Comparison of ENCODE assay signal across 9 cellular contexts in the genomic region with DNA sequence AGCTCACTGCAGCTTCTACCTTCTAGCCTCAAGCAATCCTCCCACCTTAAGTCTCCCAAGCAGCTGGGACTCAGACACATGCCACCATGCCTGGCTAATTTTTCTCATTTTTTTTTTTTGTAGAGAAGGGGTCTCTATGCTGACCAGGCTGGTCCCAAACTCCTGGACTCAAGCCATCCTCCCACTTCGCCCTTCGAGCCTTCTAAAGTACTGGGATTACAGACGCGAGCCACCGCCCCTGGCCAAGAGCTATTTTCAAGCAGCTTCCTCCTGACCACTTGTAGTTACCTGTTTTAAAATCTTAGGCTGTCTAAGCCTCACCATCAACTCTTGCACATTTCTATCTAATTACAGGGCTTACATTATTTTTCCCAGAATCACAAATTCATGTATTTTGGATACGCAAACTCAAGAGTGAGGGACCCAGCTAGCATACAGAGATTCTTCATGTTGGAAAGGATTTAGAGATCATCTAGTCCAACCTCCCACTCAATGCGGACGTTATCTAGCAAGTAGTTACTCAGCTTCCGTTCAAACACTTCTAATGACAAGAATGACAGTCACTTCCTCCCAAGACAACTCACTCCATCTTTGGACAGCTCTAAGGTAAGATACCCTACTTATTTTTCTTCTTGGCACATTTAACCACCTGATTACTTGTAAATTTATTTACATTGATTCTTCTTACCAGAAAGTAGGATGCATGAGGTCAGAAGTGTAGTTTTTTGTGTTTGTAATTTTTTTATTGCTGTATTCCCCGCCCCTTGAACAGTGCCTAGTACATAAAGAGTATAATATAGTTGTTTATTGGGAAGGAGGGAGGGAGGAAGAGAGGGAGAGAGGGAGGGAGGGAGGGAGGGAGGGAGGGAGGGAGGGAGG.
A peak's percentile ranks its signal among the peaks of the same experiment; 100 is the strongest.
DNase-seq lines count a peak whose midpoint lies in the region; ATAC-seq and TF ChIP-seq lines count a peak whose summit lies in the region.
"Had no signal": no experiment of that assay in that cellular context is flagged by ENCODE, and none has a peak within 500 bp of the region (broad histone marks: within the 10 kb centered on the region; RNA-seq: fewer than 3 reads in every experiment).

No MANE protein-coding gene starts in this region.

- H3K79me1 ChIP-seq in neuronal stem cell (ENCODE audit: low read depth, low read length): no peaks in the 10 kb centered on the region

- TF ChIP-seq CTCF in VCaP (conservative IDR thresholded peaks at IDR 0.05): no peak
- no peak for TF ChIP-seq CTCF in fibroblast of the aortic adventitia (IDR thresholded peaks at IDR 0.05; ENCODE audit: insufficient read depth, low read length)
- no peak for TF ChIP-seq CTCF in stomach (IDR thresholded peaks at IDR 0.05)

- H3K14ac ChIP-seq in neuronal stem cell (ENCODE audit: low read length): no peak overlapping the region

- H3K36me3 ChIP-seq in stomach: peaks cover 10 to 22% (median 20%) of the 10 kb centered on the region in 4 donors
- peaks cover 3 to 47% of the 10 kb centered on the region in 2 donors for H3K36me3 ChIP-seq in neuronal stem cell (replicated peaks in 1 of 2; ENCODE audit: control insufficient read depth in 2 of 2, insufficient read depth in 2 of 2, low read length in 2 of 2)
- H3K36me3 ChIP-seq: neutrophil had no signal

- no peak overlapping the region for H4K8ac ChIP-seq in neuronal stem cell (ENCODE audit: low read depth, low read length)

- no peak overlapping the region for H2BK12ac ChIP-seq in neuronal stem cell (ENCODE audit: low read length)

- H3K9me3 ChIP-seq in stomach (no peaks in the 10 kb centered on the region), neuronal stem cell (replicated peaks in 1 of 2; ENCODE audit: control insufficient read depth in 2 of 2, insufficient read depth in 1 of 2, low read depth in 1 of 2, low read length in 2 of 2) (no peaks in the 10 kb centered on the region)
- H3K9me3 ChIP-seq: neutrophil had no signal

- H3K4ac ChIP-seq in neuronal stem cell (ENCODE audit: low read length): no peak overlapping the region

- no peak for TF ChIP-seq POLR2A in stomach (IDR thresholded peaks at IDR 0.05)

- H2BK5ac ChIP-seq in neuronal stem cell (ENCODE audit: low read length): no peak overlapping the region

- no peak for ATAC-seq in HG03342 (IDR thresholded peaks at IDR 0.05; ENCODE audit: unreplicated experiment)

- H3K4me1 ChIP-seq in stomach: peaks cover 16 to 61% (median 40%) of the 10 kb centered on the region in 4 donors
- peaks cover 3 to 12% of the 10 kb centered on the region in 2 donors for H3K4me1 ChIP-seq in neuronal stem cell (ENCODE audit: control insufficient read depth in 2 of 2, insufficient read depth in 1 of 2, low read depth in 1 of 2, low read length in 2 of 2)

- peak; percentile 33 for DNase-seq in activated T-cell treated with anti-CD3 and anti-CD28 coated beads for 24 hours (ENCODE audit: low read depth)
- no peak for DNase-seq in activated T-cell treated with anti-CD3 and anti-CD28 coated beads, Interleukin-2, amount 50 U/mL, for 1 hour
- DNase-seq in fibroblast of the aortic adventitia (ENCODE audit: low read depth): peak; percentile 22
- DNase-seq in stomach: no peak
- no peak for DNase-seq in neuronal stem cell (ENCODE audit: low spot score)
- no peak for DNase-seq in hippocampal formation (lab: John Stamatoyannopoulos, UW)

- H2AFZ ChIP-seq in neuronal stem cell (ENCODE audit: low read length): no peak overlapping the region

- H3K4me3 ChIP-seq in fibroblast of the aortic adventitia (ENCODE audit: low read depth, low read length) (no peak overlapping the region), stomach (no peak overlapping the region), neuronal stem cell (ENCODE audit: low read length in 2 of 2) (no peak overlapping the region)

- no peak overlapping the region for H4K91ac ChIP-seq in neuronal stem cell (ENCODE audit: low read depth, low read length, poor library complexity)

- no peak overlapping the region for H2BK120ac ChIP-seq in neuronal stem cell (ENCODE audit: low read depth, low read length)

- H3K18ac ChIP-seq in neuronal stem cell (ENCODE audit: low read length): no peak overlapping the region

- intact Hi-C loops in stomach (cut with DNase I; ENCODE audit: low total_unique reads): no loop called here

- H2BK15ac ChIP-seq in neuronal stem cell (ENCODE audit: low read length): no peak overlapping the region

- H3K27ac ChIP-seq in VCaP: peak overlapping the region; percentile 56
- peak overlapping the region; percentile 46 to 76 (median 61) for H3K27ac ChIP-seq in stomach
- no peak overlapping the region for H3K27ac ChIP-seq in neuronal stem cell (replicated peaks; ENCODE audit: low read length)
- H3K27ac ChIP-seq: neutrophil had no signal

- no peak overlapping the region for H2AK5ac ChIP-seq in neuronal stem cell (ENCODE audit: low read depth, low read length)

- no peak overlapping the region for H3K9ac ChIP-seq in neuronal stem cell (ENCODE audit: low read depth, low read length, poor library complexity)

- no peak overlapping the region for H3K23ac ChIP-seq in neuronal stem cell (ENCODE audit: low read depth, low read length, poor library complexity)

- no peak overlapping the region for H3K4me2 ChIP-seq in neuronal stem cell (ENCODE audit: insufficient read depth, low read length, poor library complexity, severe bottlenecking)

- TF ChIP-seq EP300 in stomach (IDR thresholded peaks at IDR 0.05): no peak

- H3K27me3 ChIP-seq in stomach (no peaks in the 10 kb centered on the region), neuronal stem cell (ENCODE audit: control insufficient read depth in 3 of 3, insufficient read depth in 3 of 3, low read depth in 1 of 3, low read length in 3 of 3) (no peaks in the 10 kb centered on the region)
- H3K27me3 ChIP-seq: neutrophil had no signal

- 59 to 78% (median 68%) methylated on average over 10 of the region's 10 CpGs for WGBS in stomach, 5 donors
- whole genome bisulfite sequencing in neuronal stem cell (ENCODE audit: extremely low coverage in 2 of 2, insufficient read length in 2 of 2, insufficient replicate concordance in 1 of 2), 2 donors: no CpG with 5 or more reads among the region's 10 CpGs

Comparison
In these comparisons a context has a peak if more than half of its experiments do, and no peak if none do; other contexts are left out.
1. DNase-seq: peak in activated T-cell treated with anti-CD3 and anti-CD28 coated beads for 24 hours (single experiment) and fibroblast of the aortic adventitia (single experiment); none in activated T-cell treated with anti-CD3 and anti-CD28 coated beads, Interleukin-2, amount 50 U/mL, for 1 hour (single experiment), stomach (single experiment), neuronal stem cell (single experiment) and hippocampal formation (0 of 2).